Comparison of ENCODE assay signal across 12 cellular contexts in genomic region chr11:4459470-4459869, GRCh38. TPM values are rescaled to one million over a fixed set of nuclear protein-coding genes. Genes with fewer than 3 reads are reported as not detected.
DNase-seq lines count a peak whose midpoint lies in the region; ATAC-seq and TF ChIP-seq lines count a peak whose summit lies in the region.
"Had no signal": no experiment of that assay in that cellular context is flagged by ENCODE, and none has a peak within 500 bp of the region (broad histone marks: within the 10 kb centered on the region; RNA-seq: fewer than 3 reads in every experiment).

No MANE protein-coding gene starts in this region.

- WGBS in hepatocyte (ENCODE audit: low lambda C conversion rate, missing lambda C conversion rate), result 53% methylated on average over 4 of the region's 4 CpGs

- H3K9me3 Mint-ChIP-seq in activated CD4-positive, alpha-beta memory T cell treated with anti-CD3 and anti-CD28 coated beads for 36 hours, result peaks cover 7% of the 10 kb centered on the region

- no peaks in the 10 kb centered on the region for H3K36me3 Mint-ChIP-seq in activated CD4-positive, alpha-beta memory T cell treated with anti-CD3 and anti-CD28 coated beads for 36 hours

- H3K4me3 ChIP-seq in hepatocyte, result no peak overlapping the region

- no peaks in the 10 kb centered on the region for H3K36me3 ChIP-seq in hepatocyte (replicated peaks; ENCODE audit: insufficient read depth, low read depth)

- peak; percentile 64 for ATAC-seq in GM21360 (IDR thresholded peaks at IDR 0.05; ENCODE audit: unreplicated experiment)
- ATAC-seq: HCT116 had no signal

- no peak overlapping the region for H3K27ac Mint-ChIP-seq in activated CD4-positive, alpha-beta memory T cell treated with anti-CD3 and anti-CD28 coated beads for 36 hours
- H3K27ac Mint-ChIP-seq: dendritic cell treated with granulocyte-macrophage colony-stimulating factor and Interleukin-4, amounts not matched to agents 40 ng/mL and 50 ng/mL, for 4 days had no signal

- H2AFZ ChIP-seq in hepatocyte, result no peak overlapping the region

- no peaks in the 10 kb centered on the region for H3K9me2 ChIP-seq in hepatocyte (replicated peaks; ENCODE audit: insufficient read depth)

- H3K4me1 Mint-ChIP-seq in activated CD4-positive, alpha-beta memory T cell treated with anti-CD3 and anti-CD28 coated beads for 36 hours (ENCODE audit: low read depth), result no peaks in the 10 kb centered on the region

- peaks cover 7% of the 10 kb centered on the region for H3K27me3 Mint-ChIP-seq in activated CD4-positive, alpha-beta memory T cell treated with anti-CD3 and anti-CD28 coated beads for 36 hours
- H3K27me3 Mint-ChIP-seq: dendritic cell treated with granulocyte-macrophage colony-stimulating factor and Interleukin-4, amounts not matched to agents 40 ng/mL and 50 ng/mL, for 4 days had no signal

- POLR2A ChIA-PET in activated CD4-positive, alpha-beta memory T cell treated with anti-CD3 and anti-CD28 coated beads for 36 hours (lab: Charles Lee), result no interaction called here

- H3K79me2 ChIP-seq in hepatocyte, result no peaks in the 10 kb centered on the region

- H4K20me1 ChIP-seq in hepatocyte (ENCODE audit: insufficient read depth, poor library complexity, severe bottlenecking), result no peaks in the 10 kb centered on the region

- H3K27ac ChIP-seq in hepatocyte, result peak overlapping the region; percentile 90

- no peak overlapping the region for H3K4me3 Mint-ChIP-seq in activated CD4-positive, alpha-beta memory T cell treated with anti-CD3 and anti-CD28 coated beads for 36 hours
- H3K4me3 Mint-ChIP-seq: dendritic cell treated with granulocyte-macrophage colony-stimulating factor and Interleukin-4, amounts not matched to agents 40 ng/mL and 50 ng/mL, for 4 days had no signal

- DNase-seq in EH (ENCODE audit: low read depth) (peak; percentile 27), Kasumi-1 (lab: John Stamatoyannopoulos, UW) (peak; percentile 48 to 63), hepatocyte (ENCODE audit: low spot score) (peak; percentile 35), posterior vena cava (ENCODE audit: low spot score) (no peak), activated T-cell treated with anti-CD3 and anti-CD28 coated beads for 4 hours (no peak), NCI-H510A treated with DMSO at 0.1 percent for 48 hours (lab: John Stamatoyannopoulos, UW) (no peak)
- no peak for DNase-seq in activated CD4-positive, alpha-beta memory T cell treated with anti-CD3 and anti-CD28 coated beads for 36 hours
- DNase-seq: kidney glomerular epithelial cell, NCI-H1930 had no signal

- no peaks in the 10 kb centered on the region for H3K9me3 ChIP-seq in hepatocyte (ENCODE audit: low read depth)

- H3K4me1 ChIP-seq in hepatocyte (ENCODE audit: insufficient read depth), result peaks cover 27% of the 10 kb centered on the region

- no peaks in the 10 kb centered on the region for H3K27me3 ChIP-seq in hepatocyte

- TF ChIP-seq CTCF in hepatocyte (IDR thresholded peaks at IDR 0.05; ENCODE audit: poor library complexity), result no peak

- CTCF ChIA-PET in activated CD4-positive, alpha-beta memory T cell treated with anti-CD3 and anti-CD28 coated beads for 36 hours (lab: Charles Lee), result no interaction called here

- peak overlapping the region; percentile 45 for H3K4me2 ChIP-seq in hepatocyte

- intact Hi-C loops in posterior vena cava (cut with DNase I), result no loop called here
- intact Hi-C loops in activated CD4-positive, alpha-beta memory T cell treated with anti-CD3 and anti-CD28 coated beads for 36 hours (cut with micrococcal nuclease), result no loop called here

RNA-seq across cellular contexts. Expression of gene OR52K2, which starts 10.4 kb away (rescaled TPM):
- not detected in 2 replicates for total RNA-seq in hepatocyte
- polyA plus RNA-seq in hepatocyte, result not detected in 2 replicates
- not detected for total RNA-seq in posterior vena cava
- not detected for total RNA-seq in activated CD4-positive, alpha-beta memory T cell treated with anti-CD3 and anti-CD28 coated beads for 36 hours

RNA-seq across cellular contexts. Expression of gene OR52K1, which starts 23.0 kb away (rescaled TPM):
- total RNA-seq in hepatocyte (0.04 and 0.07 TPM in 2 replicates), posterior vena cava (not detected)
- polyA plus RNA-seq in hepatocyte, result not detected in 2 replicates
- total RNA-seq in activated CD4-positive, alpha-beta memory T cell treated with anti-CD3 and anti-CD28 coated beads for 36 hours, result not detected

Comparison
In these comparisons a context has a peak if more than half of its experiments do, and no peak if none do; other contexts are left out.
1. DNase-seq: peak in EH (single experiment), Kasumi-1 (2 of 2) and hepatocyte (single experiment); none in posterior vena cava (single experiment), activated T-cell treated with anti-CD3 and anti-CD28 coated beads for 4 hours (single experiment), NCI-H510A treated with DMSO at 0.1 percent for 48 hours (single experiment) and activated CD4-positive, alpha-beta memory T cell treated with anti-CD3 and anti-CD28 coated beads for 36 hours (single experiment).